In the genomic region with DNA sequence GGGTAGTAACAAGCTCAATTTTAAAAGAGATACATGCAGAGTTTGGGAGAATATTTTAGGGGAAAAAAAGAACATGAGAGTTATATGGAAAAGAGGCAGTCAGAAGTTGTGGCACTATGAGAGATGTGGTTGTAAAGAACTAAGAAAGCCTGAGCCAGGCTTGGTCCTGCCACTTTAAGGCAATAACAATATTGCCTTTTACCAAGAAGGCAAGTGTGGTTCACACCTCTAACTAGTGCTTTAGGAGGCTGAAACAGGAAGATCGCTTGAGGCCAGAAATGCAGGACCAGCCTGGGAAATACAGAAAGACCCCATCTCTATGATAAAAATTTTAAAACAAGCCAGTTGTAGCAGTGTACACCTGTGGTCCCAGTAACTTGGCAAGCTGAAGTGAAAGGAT, we compare ENCODE assay signal across 22 cellular contexts.
DNase-seq lines count a peak whose midpoint lies in the region; ATAC-seq and TF ChIP-seq lines count a peak whose summit lies in the region.
"Had no signal": no experiment of that assay in that cellular context is flagged by ENCODE, and none has a peak within 500 bp of the region (broad histone marks: within the 10 kb centered on the region; RNA-seq: fewer than 3 reads in every experiment).

No MANE protein-coding gene starts in this region.

- no peak for ATAC-seq in CD8-positive, alpha-beta T cell
- ATAC-seq in effector memory CD8-positive, alpha-beta T cell (replicated peaks) = peak; percentile 49
- no peak for ATAC-seq in natural killer cell treated with Interleukin-12 subunit alpha and Interleukin-12 subunit beta and Interleukin-15 and Interleukin-18, amount 100 ng/mL, for 72 hours
- ATAC-seq in aorta (ENCODE audit: low FRiP score) = no peak
- ATAC-seq: GM12878 had no signal

- no peaks in the 10 kb centered on the region for H3K36me3 ChIP-seq in CD8-positive, alpha-beta T cell (ENCODE audit: insufficient read depth, low read length)
- H3K36me3 ChIP-seq in aorta (ENCODE audit: control insufficient read depth in 1 of 2, insufficient read depth in 2 of 2, low read length in 1 of 2) = no peaks in the 10 kb centered on the region
- H3K36me3 ChIP-seq: BLaER1 had no signal

- CTCF ChIA-PET in CD8-positive, alpha-beta T cell (lab: Charles Lee) = no interaction called here

- WGBS in aorta, 2 donors = 97% methylated on average over 1 of the region's 1 CpG; no CpG with 5 or more reads in 1 of the 2 donors

- H3K27ac ChIP-seq in CD8-positive, alpha-beta T cell (ENCODE audit: low read depth, low read length) = no peak overlapping the region
- no peak overlapping the region for H3K27ac ChIP-seq in aorta (ENCODE audit: low read depth in 1 of 2, low read length in 2 of 2)
- H3K27ac ChIP-seq: 22Rv1, BLaER1, C4-2B had no signal

- peaks cover 36% of the 10 kb centered on the region for H3K4me1 Mint-ChIP-seq in T-helper 1 cell treated with Interleukin-12 subunit alpha and Interleukin-12 subunit beta and Interleukin-4 antibody, amounts not matched to agents 30 μg/mL and 1 μg/mL, for 36 hours (ENCODE audit: low read depth)
- H3K4me1 Mint-ChIP-seq in CD8-positive, alpha-beta T cell (ENCODE audit: low read depth) = peaks cover 37% of the 10 kb centered on the region
- H3K4me1 Mint-ChIP-seq in effector memory CD8-positive, alpha-beta T cell (ENCODE audit: low read depth in 2 of 2) = peaks cover 29 to 50% of the 10 kb centered on the region in 2 donors
- H3K4me1 Mint-ChIP-seq in natural killer cell treated with Interleukin-12 subunit alpha and Interleukin-12 subunit beta and Interleukin-15 and Interleukin-18, amount 100 ng/mL, for 72 hours (ENCODE audit: low read depth in 2 of 2) = peaks cover 0 to 28% of the 10 kb centered on the region in 2 donors
- H3K4me1 Mint-ChIP-seq: B cell; CD4-positive, CD25-positive, alpha-beta regulatory T cell had no signal

- peaks cover 1% of the 10 kb centered on the region for H3K36me3 Mint-ChIP-seq in T-helper 1 cell treated with Interleukin-12 subunit alpha and Interleukin-12 subunit beta and Interleukin-4 antibody, amounts not matched to agents 30 μg/mL and 1 μg/mL, for 36 hours (ENCODE audit: low read depth)
- H3K36me3 Mint-ChIP-seq in CD8-positive, alpha-beta T cell = no peaks in the 10 kb centered on the region
- H3K36me3 Mint-ChIP-seq in effector memory CD8-positive, alpha-beta T cell (ENCODE audit: insufficient read depth) = no peaks in the 10 kb centered on the region
- H3K36me3 Mint-ChIP-seq in natural killer cell treated with Interleukin-12 subunit alpha and Interleukin-12 subunit beta and Interleukin-15 and Interleukin-18, amount 100 ng/mL, for 72 hours = no peaks in the 10 kb centered on the region
- H3K36me3 Mint-ChIP-seq: CD4-positive, CD25-positive, alpha-beta regulatory T cell; CD8-positive, alpha-beta memory T cell had no signal

- H3K27me3 Mint-ChIP-seq in T-helper 1 cell treated with Interleukin-12 subunit alpha and Interleukin-12 subunit beta and Interleukin-4 antibody, amounts not matched to agents 30 μg/mL and 1 μg/mL, for 36 hours (ENCODE audit: low read depth) = peaks cover 4% of the 10 kb centered on the region
- no peaks in the 10 kb centered on the region for H3K27me3 Mint-ChIP-seq in CD8-positive, alpha-beta T cell (ENCODE audit: low read depth)
- H3K27me3 Mint-ChIP-seq in effector memory CD8-positive, alpha-beta T cell = peaks cover 0 to 6% of the 10 kb centered on the region in 2 donors
- peaks cover 0 to 6% of the 10 kb centered on the region in 2 donors for H3K27me3 Mint-ChIP-seq in natural killer cell treated with Interleukin-12 subunit alpha and Interleukin-12 subunit beta and Interleukin-15 and Interleukin-18, amount 100 ng/mL, for 72 hours
- H3K27me3 Mint-ChIP-seq: CD4-positive, CD25-positive, alpha-beta regulatory T cell; CD8-positive, alpha-beta memory T cell had no signal

- H3K9me3 Mint-ChIP-seq in T-helper 1 cell treated with Interleukin-12 subunit alpha and Interleukin-12 subunit beta and Interleukin-4 antibody, amounts not matched to agents 30 μg/mL and 1 μg/mL, for 36 hours = no peaks in the 10 kb centered on the region
- H3K9me3 Mint-ChIP-seq in CD8-positive, alpha-beta T cell = no peaks in the 10 kb centered on the region
- H3K9me3 Mint-ChIP-seq in effector memory CD8-positive, alpha-beta T cell = no peaks in the 10 kb centered on the region
- H3K9me3 Mint-ChIP-seq in natural killer cell treated with Interleukin-12 subunit alpha and Interleukin-12 subunit beta and Interleukin-15 and Interleukin-18, amount 100 ng/mL, for 72 hours = no peaks in the 10 kb centered on the region
- H3K9me3 Mint-ChIP-seq: CD4-positive, CD25-positive, alpha-beta regulatory T cell; CD8-positive, alpha-beta memory T cell had no signal

- no peak overlapping the region for H3K4me3 ChIP-seq in CD8-positive, alpha-beta T cell (ENCODE audit: low read depth, low read length)
- H3K4me3 ChIP-seq in aorta (ENCODE audit: low read length in 2 of 2) = no peak overlapping the region
- H3K4me3 ChIP-seq: BLaER1, GM12878 had no signal

- H3K27ac Mint-ChIP-seq in T-helper 1 cell treated with Interleukin-12 subunit alpha and Interleukin-12 subunit beta and Interleukin-4 antibody, amounts not matched to agents 30 μg/mL and 1 μg/mL, for 36 hours = peak overlapping the region; percentile 11
- no peak overlapping the region for H3K27ac Mint-ChIP-seq in CD8-positive, alpha-beta T cell
- peak overlapping the region; percentile 3 to 69 for H3K27ac Mint-ChIP-seq in effector memory CD8-positive, alpha-beta T cell
- no peak overlapping the region for H3K27ac Mint-ChIP-seq in natural killer cell treated with Interleukin-12 subunit alpha and Interleukin-12 subunit beta and Interleukin-15 and Interleukin-18, amount 100 ng/mL, for 72 hours
- H3K27ac Mint-ChIP-seq: B cell; CD4-positive, CD25-positive, alpha-beta regulatory T cell had no signal

- no peaks in the 10 kb centered on the region for H3K4me1 ChIP-seq in CD8-positive, alpha-beta T cell (ENCODE audit: insufficient read depth, low read length)
- no peaks in the 10 kb centered on the region for H3K4me1 ChIP-seq in aorta (ENCODE audit: control insufficient read depth in 1 of 2, insufficient read depth in 2 of 2, low read length in 2 of 2)
- H3K4me1 ChIP-seq: BLaER1 had no signal

- TF ChIP-seq CTCF in CD8-positive, alpha-beta T cell (IDR thresholded peaks at IDR 0.05) = no peak

- POLR2A ChIA-PET in CD8-positive, alpha-beta T cell (lab: Charles Lee) = no interaction called here

- intact Hi-C loops in CD8-positive, alpha-beta T cell (cut with DNase I, micrococcal nuclease) = no loop called here
- intact Hi-C loops in aorta (cut with DNase I) = no loop called here

- no peak overlapping the region for H3K4me3 Mint-ChIP-seq in T-helper 1 cell treated with Interleukin-12 subunit alpha and Interleukin-12 subunit beta and Interleukin-4 antibody, amounts not matched to agents 30 μg/mL and 1 μg/mL, for 36 hours
- peak overlapping the region; percentile 9 for H3K4me3 Mint-ChIP-seq in CD8-positive, alpha-beta T cell
- H3K4me3 Mint-ChIP-seq in effector memory CD8-positive, alpha-beta T cell = peak overlapping the region in 1 of 2 donors; percentile 26
- peak overlapping the region; percentile 21 for H3K4me3 Mint-ChIP-seq in natural killer cell treated with Interleukin-12 subunit alpha and Interleukin-12 subunit beta and Interleukin-15 and Interleukin-18, amount 100 ng/mL, for 72 hours
- H3K4me3 Mint-ChIP-seq: B cell; CD4-positive, CD25-positive, alpha-beta regulatory T cell had no signal

- DNase-seq in T-helper 1 cell (no peak), NCI-H187 (lab: John Stamatoyannopoulos, UW) (no peak), aorta (no peak), NCI-H345 treated with DMSO at 0.1 percent for 48 hours (lab: John Stamatoyannopoulos, UW; ENCODE audit: unreplicated experiment) (no peak)
- no peak for DNase-seq in CD8-positive, alpha-beta T cell
- DNase-seq in effector memory CD8-positive, alpha-beta T cell = peak in 1 of 3 experiments; percentile 8
- no peak for DNase-seq in natural killer cell treated with Interleukin-12 subunit alpha and Interleukin-12 subunit beta and Interleukin-15 and Interleukin-18, amount 100 ng/mL, for 72 hours (ENCODE audit: low spot score)
- DNase-seq: CD4-positive, CD25-positive, alpha-beta regulatory T cell; CD8-positive, alpha-beta memory T cell; DMS 273 treated with DMSO at 0.1 percent for 48 hours; DMS79; EL; GDM1; GOT3; H7; HCEC 1CT had no signal

- no peaks in the 10 kb centered on the region for H3K27me3 ChIP-seq in CD8-positive, alpha-beta T cell (ENCODE audit: insufficient read depth, low read length)
- no peaks in the 10 kb centered on the region for H3K27me3 ChIP-seq in aorta (ENCODE audit: control insufficient read depth in 1 of 2, insufficient read depth in 2 of 2, low read length in 1 of 2)
- H3K27me3 ChIP-seq: BLaER1 had no signal

- no peaks in the 10 kb centered on the region for H3K9me3 ChIP-seq in CD8-positive, alpha-beta T cell (ENCODE audit: low read length)
- no peaks in the 10 kb centered on the region for H3K9me3 ChIP-seq in aorta (ENCODE audit: control insufficient read depth, low read length)
- H3K9me3 ChIP-seq: BLaER1 had no signal

Comparison
In these comparisons a context has a peak if more than half of its experiments do, and no peak if none do; other contexts are left out.
1. H3K27ac Mint-ChIP-seq: peak in T-helper 1 cell treated with Interleukin-12 subunit alpha and Interleukin-12 subunit beta and Interleukin-4 antibody, amounts not matched to agents 30 μg/mL and 1 μg/mL, for 36 hours (single experiment) and effector memory CD8-positive, alpha-beta T cell (2 of 2); none in CD8-positive, alpha-beta T cell (single experiment) and natural killer cell treated with Interleukin-12 subunit alpha and Interleukin-12 subunit beta and Interleukin-15 and Interleukin-18, amount 100 ng/mL, for 72 hours (0 of 2).